In the genomic region with DNA sequence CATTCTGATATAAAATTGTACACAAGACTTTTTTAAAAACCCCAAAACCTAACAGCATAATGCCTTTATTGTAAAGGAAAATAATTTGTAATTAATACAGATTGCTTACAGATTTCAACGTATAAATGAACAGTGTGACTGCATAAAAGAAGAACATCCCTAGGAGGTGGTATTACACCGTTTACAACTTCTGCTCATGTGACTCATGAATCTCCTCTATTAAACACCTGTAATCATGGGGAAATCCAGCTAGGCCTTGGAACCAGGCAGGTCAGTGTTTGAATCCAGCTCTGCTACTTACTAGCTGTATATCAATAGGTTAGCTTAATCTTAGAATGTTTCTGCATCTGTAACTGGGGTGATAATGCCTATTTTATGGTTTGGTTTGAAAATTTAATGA, we compare ENCODE assay signal across 2 cellular contexts.
TF ChIP-seq lines count a peak whose summit lies in the region.

No MANE protein-coding gene starts in this region.

TF ChIP-seq in WTC11, 78 proteins besides CTCF, POLR2A, EP300 and RAD21 (continued from another document):
- TF ChIP-seq, protein P1, sequence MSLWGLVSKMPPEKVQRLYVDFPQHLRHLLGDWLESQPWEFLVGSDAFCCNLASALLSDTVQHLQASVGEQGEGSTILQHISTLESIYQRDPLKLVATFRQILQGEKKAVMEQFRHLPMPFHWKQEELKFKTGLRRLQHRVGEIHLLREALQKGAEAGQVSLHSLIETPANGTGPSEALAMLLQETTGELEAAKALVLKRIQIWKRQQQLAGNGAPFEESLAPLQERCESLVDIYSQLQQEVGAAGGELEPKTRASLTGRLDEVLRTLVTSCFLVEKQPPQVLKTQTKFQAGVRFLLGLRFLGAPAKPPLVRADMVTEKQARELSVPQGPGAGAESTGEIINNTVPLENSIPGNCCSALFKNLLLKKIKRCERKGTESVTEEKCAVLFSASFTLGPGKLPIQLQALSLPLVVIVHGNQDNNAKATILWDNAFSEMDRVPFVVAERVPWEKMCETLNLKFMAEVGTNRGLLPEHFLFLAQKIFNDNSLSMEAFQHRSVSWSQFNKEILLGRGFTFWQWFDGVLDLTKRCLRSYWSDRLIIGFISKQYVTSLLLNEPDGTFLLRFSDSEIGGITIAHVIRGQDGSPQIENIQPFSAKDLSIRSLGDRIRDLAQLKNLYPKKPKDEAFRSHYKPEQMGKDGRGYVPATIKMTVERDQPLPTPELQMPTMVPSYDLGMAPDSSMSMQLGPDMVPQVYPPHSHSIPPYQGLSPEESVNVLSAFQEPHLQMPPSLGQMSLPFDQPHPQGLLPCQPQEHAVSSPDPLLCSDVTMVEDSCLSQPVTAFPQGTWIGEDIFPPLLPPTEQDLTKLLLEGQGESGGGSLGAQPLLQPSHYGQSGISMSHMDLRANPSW (CRISPR knock-in tag; conservative IDR thresholded peaks at IDR 0.05; ENCODE audit: low read depth) = no peak
- TF ChIP-seq ZNF416 (CRISPR knock-in tag; IDR thresholded peaks at IDR 0.05) (no peak), CREM (CRISPR knock-in tag; IDR thresholded peaks at IDR 0.05) (no peak), RELA (CRISPR knock-in tag; IDR thresholded peaks at IDR 0.05; ENCODE audit: borderline replicate concordance) (no peak), PREB (CRISPR knock-in tag; IDR thresholded peaks at IDR 0.05; ENCODE audit: borderline replicate concordance) (no peak), KAT7 (CRISPR knock-in tag; IDR thresholded peaks at IDR 0.05; ENCODE audit: borderline replicate concordance) (no peak), FOXJ3 (CRISPR knock-in tag; IDR thresholded peaks at IDR 0.05; ENCODE audit: borderline replicate concordance) (no peak), SMAD3 (CRISPR knock-in tag; IDR thresholded peaks at IDR 0.05; ENCODE audit: borderline replicate concordance) (no peak), ZNF219 (CRISPR knock-in tag; IDR thresholded peaks at IDR 0.05; ENCODE audit: borderline replicate concordance) (no peak), ZBTB43 (CRISPR knock-in tag; IDR thresholded peaks at IDR 0.05) (no peak), NFATC4 (CRISPR knock-in tag; IDR thresholded peaks at IDR 0.05) (no peak)
- TF ChIP-seq, protein P2, sequence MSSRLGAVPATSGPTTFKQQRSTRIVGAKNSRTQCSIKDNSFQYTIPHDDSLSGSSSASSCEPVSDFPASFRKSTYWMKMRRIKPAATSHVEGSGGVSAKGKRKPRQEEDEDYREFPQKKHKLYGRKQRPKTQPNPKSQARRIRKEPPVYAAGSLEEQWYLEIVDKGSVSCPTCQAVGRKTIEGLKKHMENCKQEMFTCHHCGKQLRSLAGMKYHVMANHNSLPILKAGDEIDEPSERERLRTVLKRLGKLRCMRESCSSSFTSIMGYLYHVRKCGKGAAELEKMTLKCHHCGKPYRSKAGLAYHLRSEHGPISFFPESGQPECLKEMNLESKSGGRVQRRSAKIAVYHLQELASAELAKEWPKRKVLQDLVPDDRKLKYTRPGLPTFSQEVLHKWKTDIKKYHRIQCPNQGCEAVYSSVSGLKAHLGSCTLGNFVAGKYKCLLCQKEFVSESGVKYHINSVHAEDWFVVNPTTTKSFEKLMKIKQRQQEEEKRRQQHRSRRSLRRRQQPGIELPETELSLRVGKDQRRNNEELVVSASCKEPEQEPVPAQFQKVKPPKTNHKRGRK (CRISPR knock-in tag; IDR thresholded peaks at IDR 0.05; ENCODE audit: borderline replicate concordance) = no peak

TF ChIP-seq in HEK293T, 16 proteins besides CTCF, POLR2A, EP300 and RAD21 (continued from another document):
- TF ChIP-seq L3MBTL2 (conservative IDR thresholded peaks at IDR 0.05) (no peak), FOXM1 (IDR thresholded peaks at IDR 0.05; ENCODE audit: borderline replicate concordance) (no peak)
